Comparison of ENCODE assay signal across 27 cellular contexts in the genomic region with DNA sequence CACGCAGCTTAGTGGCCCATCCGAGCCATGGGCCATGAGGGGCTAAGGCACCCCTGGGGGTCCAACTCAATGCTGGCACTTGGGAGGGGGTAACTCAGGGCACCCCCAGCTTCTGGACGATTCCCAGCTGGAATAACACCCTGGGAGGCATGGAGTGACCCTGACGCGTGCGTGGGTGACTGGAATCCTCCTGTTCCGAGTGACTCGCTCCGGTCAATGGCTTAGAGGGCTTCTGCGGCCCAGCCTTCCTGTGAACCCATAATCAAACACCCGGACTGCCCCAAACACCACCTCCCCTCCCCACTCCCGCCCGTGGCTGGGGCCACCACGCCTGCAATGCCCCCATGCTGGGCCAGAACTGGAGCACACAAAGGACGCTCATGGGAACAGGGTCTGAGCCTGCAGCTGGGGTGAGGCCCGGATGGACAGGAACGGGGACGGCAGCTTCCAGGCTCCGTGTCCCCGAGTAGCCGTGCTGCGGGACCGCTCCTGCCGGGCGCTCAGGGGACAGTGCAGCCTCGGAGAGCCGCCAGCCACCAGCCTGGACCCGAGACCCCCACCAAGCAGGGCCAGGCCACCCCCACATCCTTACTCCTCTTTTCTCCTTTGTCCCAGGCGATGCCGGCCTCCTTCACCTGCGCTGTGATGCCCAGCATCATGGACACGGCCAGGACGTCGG.
"Had no signal": no experiment of that assay in that cellular context is flagged by ENCODE, and none has a peak within 500 bp of the region (broad histone marks: within the 10 kb centered on the region; RNA-seq: fewer than 3 reads in every experiment).

No MANE protein-coding gene starts in this region.

- H3K27ac ChIP-seq: colonic mucosa, coronary artery, epithelial cell of prostate, esophagus muscularis mucosa, esophagus squamous epithelium, foreskin keratinocyte, gastrocnemius medialis, gastroesophageal sphincter, heart left ventricle, heart right ventricle had no signal

- H3K4me1 ChIP-seq: colonic mucosa, esophagus muscularis mucosa, esophagus squamous epithelium, foreskin keratinocyte, gastrocnemius medialis, gastroesophageal sphincter, heart left ventricle, heart right ventricle had no signal

- DNase-seq: colonic mucosa; cortex of kidney; dermis blood vessel endothelial cell; dorsolateral prefrontal cortex; effector CD4-positive, alpha-beta T cell; effector CD8-positive, alpha-beta T cell; effector memory CD4-positive, alpha-beta T cell; effector memory CD8-positive, alpha-beta T cell; endodermal cell; erythroblast; esophagus squamous epithelium; foreskin fibroblast; foreskin keratinocyte; foreskin melanocyte; gastrocnemius medialis; glutamatergic neuron; head of caudate nucleus; heart left ventricle; heart right ventricle had no signal

- FAIRE-seq: colon, endometrium, endothelial cell of umbilical vein, frontal cortex had no signal

- H3K9me3 ChIP-seq: colonic mucosa, esophagus muscularis mucosa, esophagus squamous epithelium, gastrocnemius medialis, gastroesophageal sphincter, heart left ventricle, heart right ventricle had no signal

- H3K27me3 ChIP-seq: colonic mucosa, dorsolateral prefrontal cortex, esophagus muscularis mucosa, esophagus squamous epithelium, foreskin keratinocyte, gastrocnemius medialis, gastroesophageal sphincter, heart left ventricle, heart right ventricle had no signal

- H3K4me3 ChIP-seq: colonic mucosa, coronary artery, dorsolateral prefrontal cortex, esophagus muscularis mucosa, esophagus squamous epithelium, gastrocnemius medialis, gastroesophageal sphincter, heart left ventricle, heart right ventricle had no signal
